Comparison of ENCODE assay signal across 20 cellular contexts in the genomic region with DNA sequence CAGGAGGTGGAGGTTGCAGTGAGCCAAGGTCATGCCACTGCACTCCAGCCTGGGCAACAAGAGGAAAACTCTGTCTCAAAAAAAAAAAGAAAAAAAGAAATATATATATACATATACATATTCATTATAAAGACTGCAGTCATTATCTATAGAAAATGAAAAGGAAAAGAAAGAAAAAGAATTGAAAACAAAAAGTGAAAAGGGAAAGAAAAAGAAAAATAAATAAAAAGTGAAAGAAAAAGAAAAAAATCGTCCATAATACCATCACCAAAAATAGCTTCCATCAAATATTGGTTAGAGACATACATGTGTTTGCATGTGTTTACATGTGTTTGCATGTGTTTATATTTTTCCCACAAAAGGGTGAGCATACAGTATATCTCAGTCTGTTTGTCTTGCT.
"Had no signal": no experiment of that assay in that cellular context is flagged by ENCODE, and none has a peak within 500 bp of the region (broad histone marks: within the 10 kb centered on the region; RNA-seq: fewer than 3 reads in every experiment).

No MANE protein-coding gene starts in this region.

- ATAC-seq: foreskin keratinocyte, gastrocnemius medialis, heart right ventricle, left cardiac atrium, left lung, left ventricle myocardium superior, lower lobe of right lung, mucosa of descending colon had no signal

- H3K4me3 Mint-ChIP-seq: mesothelial cell of epicardium, naive B cell had no signal

- DNase-seq: dermis blood vessel endothelial cell; dorsolateral prefrontal cortex; effector CD4-positive, alpha-beta T cell; effector memory CD4-positive, alpha-beta T cell; foreskin keratinocyte; gastrocnemius medialis; glutamatergic neuron; head of caudate nucleus; heart right ventricle; hippocampal formation; left cardiac atrium; left lung; left ventricle myocardium superior; lower lobe of right lung; mesenchymal stem cell; mucosa of descending colon; naive B cell had no signal

- H3K27ac Mint-ChIP-seq: mesothelial cell of epicardium, naive B cell had no signal

- H3K4me1 Mint-ChIP-seq: mesothelial cell of epicardium, naive B cell had no signal

- H3K27me3 ChIP-seq: esophagus muscularis mucosa, foreskin keratinocyte, left lung had no signal

- H3K4me3 ChIP-seq: coronary artery, dorsolateral prefrontal cortex, esophagus muscularis mucosa, gastrocnemius medialis, heart right ventricle, left lung, lower lobe of right lung, mucosa of descending colon had no signal

- H3K36me3 ChIP-seq: esophagus muscularis mucosa, gastrocnemius medialis, heart right ventricle, left lung, lower lobe of right lung had no signal

- H3K27ac ChIP-seq: coronary artery, dorsolateral prefrontal cortex, esophagus muscularis mucosa, foreskin keratinocyte, gastrocnemius medialis, heart right ventricle, left lung, lower lobe of right lung had no signal

- H3K4me1 ChIP-seq: foreskin keratinocyte, gastrocnemius medialis, heart right ventricle, left lung, lower lobe of right lung had no signal
